Comparison of ENCODE assay signal across 8 cellular contexts in the genomic region with DNA sequence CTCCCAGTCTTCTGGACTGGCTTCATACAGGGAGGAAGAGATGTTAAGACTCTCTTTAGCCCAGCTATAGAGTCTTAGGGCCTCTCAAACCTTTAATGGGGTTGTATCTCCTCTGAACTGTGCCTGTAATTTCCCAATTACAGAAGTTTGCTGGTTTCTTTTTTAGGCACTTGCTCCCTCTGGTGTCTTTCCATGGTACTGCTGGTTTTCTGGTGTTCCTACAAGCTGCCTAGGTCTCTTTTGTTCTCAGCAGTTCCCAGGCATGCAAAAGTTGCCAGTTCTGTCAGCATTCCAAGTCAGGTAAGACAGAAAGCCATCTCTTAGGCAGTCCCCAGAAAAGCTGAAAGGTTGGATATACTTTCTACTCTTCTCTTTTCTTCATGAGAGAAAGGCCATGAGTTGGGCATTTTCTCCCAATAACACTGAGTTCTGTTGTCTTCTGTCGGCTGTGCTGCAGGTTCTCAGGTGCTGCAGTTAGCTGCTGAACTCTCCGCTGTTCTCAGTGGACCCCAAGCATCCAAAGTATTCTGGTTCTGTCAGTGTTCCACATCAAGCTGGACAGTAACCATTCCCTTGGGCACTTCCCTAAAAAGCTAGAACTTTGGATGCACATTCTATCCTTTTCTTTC. TPM values are rescaled to one million over a fixed set of nuclear protein-coding genes. Genes with fewer than 3 reads are reported as not detected.
DNase-seq lines count a peak whose midpoint lies in the region; ATAC-seq and TF ChIP-seq lines count a peak whose summit lies in the region.

No MANE protein-coding gene starts in this region.

- peak; percentile 39 for DNase-seq in activated T-cell treated with anti-CD3 and anti-CD28 coated beads for 24 hours (ENCODE audit: low read depth)
- no peak for DNase-seq in activated T-cell treated with anti-CD3 and anti-CD28 coated beads, Interleukin-2, amount 50 U/mL, for 1 hour
- peak; percentile 72 for DNase-seq in SK-N-DZ (ENCODE audit: low spot score)
- peak; percentile 77 for DNase-seq in brain microvascular endothelial cell
- DNase-seq in right lobe of liver: peak in 1 of 3 donors; percentile 62
- DNase-seq in stimulated activated naive CD8-positive, alpha-beta T cell treated with anti-CD3 and anti-CD28 coated beads, Interleukin-15, amount 100 ng/mL, for 72 hours: peak; percentile 33 to 41
- DNase-seq in vagina (ENCODE audit: extremely low spot score in 2 of 2): no peak

- intact Hi-C loops in right lobe of liver (cut with DNase I): no loop called here
- intact Hi-C loops in vagina (cut with DNase I): no loop called here

- peak; percentile 84 to 94 (median 93) for ATAC-seq in right lobe of liver
- peak; percentile 48 for ATAC-seq in stimulated activated naive CD8-positive, alpha-beta T cell treated with anti-CD3 and anti-CD28 coated beads, Interleukin-15, amount 100 ng/mL, for 72 hours

- H3K9me3 Mint-ChIP-seq in stimulated activated naive CD8-positive, alpha-beta T cell treated with anti-CD3 and anti-CD28 coated beads, Interleukin-15, amount 100 ng/mL, for 72 hours: peaks cover 14 to 20% of the 10 kb centered on the region in 2 donors

- no peaks in the 10 kb centered on the region for H4K20me1 ChIP-seq in KMS-11 (ENCODE audit: insufficient read depth)

- H3K27ac ChIP-seq in KMS-11: no peak overlapping the region
- no peak overlapping the region for H3K27ac ChIP-seq in brain microvascular endothelial cell
- H3K27ac ChIP-seq in right lobe of liver: no peak overlapping the region
- no peak overlapping the region for H3K27ac ChIP-seq in vagina

- H3K79me2 ChIP-seq in KMS-11 (ENCODE audit: insufficient read depth, low read depth): no peaks in the 10 kb centered on the region

- H3K27ac Mint-ChIP-seq in stimulated activated naive CD8-positive, alpha-beta T cell treated with anti-CD3 and anti-CD28 coated beads, Interleukin-15, amount 100 ng/mL, for 72 hours: no peak overlapping the region

- peaks cover 6% of the 10 kb centered on the region for H3K4me1 ChIP-seq in KMS-11 (ENCODE audit: low read depth, poor library complexity, severe bottlenecking)
- H3K4me1 ChIP-seq in right lobe of liver: peaks cover 0 to 14% (median 0%) of the 10 kb centered on the region in 4 donors
- H3K4me1 ChIP-seq in vagina: no peaks in the 10 kb centered on the region

- H3K4me3 ChIP-seq in KMS-11 (IDR thresholded peaks at IDR 0.05; ENCODE audit: insufficient read depth, low read depth, low read length) (no peak overlapping the region), brain microvascular endothelial cell (ENCODE audit: low read depth, low read length) (no peak overlapping the region), right lobe of liver (no peak overlapping the region), vagina (no peak overlapping the region)

- TF ChIP-seq POLR2A in right lobe of liver (IDR thresholded peaks at IDR 0.05): no peak
- TF ChIP-seq POLR2A in vagina (IDR thresholded peaks at IDR 0.05): no peak

- H3K4me1 Mint-ChIP-seq in stimulated activated naive CD8-positive, alpha-beta T cell treated with anti-CD3 and anti-CD28 coated beads, Interleukin-15, amount 100 ng/mL, for 72 hours: no peaks in the 10 kb centered on the region

- H3K9me3 ChIP-seq in right lobe of liver (no peaks in the 10 kb centered on the region), vagina (peaks cover 7% of the 10 kb centered on the region)

- no peak overlapping the region for H3K4me2 ChIP-seq in KMS-11

- no peaks in the 10 kb centered on the region for H3K27me3 ChIP-seq in KMS-11 (ENCODE audit: insufficient read depth, low read depth)
- H3K27me3 ChIP-seq in brain microvascular endothelial cell (replicated peaks): no peaks in the 10 kb centered on the region
- no peaks in the 10 kb centered on the region for H3K27me3 ChIP-seq in right lobe of liver
- no peaks in the 10 kb centered on the region for H3K27me3 ChIP-seq in vagina

- H3K9ac ChIP-seq in KMS-11: no peak overlapping the region

- H3K36me3 ChIP-seq in KMS-11 (ENCODE audit: insufficient read depth) (no peaks in the 10 kb centered on the region), brain microvascular endothelial cell (replicated peaks) (no peaks in the 10 kb centered on the region), right lobe of liver (no peaks in the 10 kb centered on the region), vagina (peaks cover 0 to 8% of the 10 kb centered on the region in 2 donors)

- H3K27me3 Mint-ChIP-seq in stimulated activated naive CD8-positive, alpha-beta T cell treated with anti-CD3 and anti-CD28 coated beads, Interleukin-15, amount 100 ng/mL, for 72 hours: no peaks in the 10 kb centered on the region

- in situ Hi-C loops in brain microvascular endothelial cell (cut with HindIII; ENCODE audit: low pct_ligation_motif_present, low sequenced_read_pairs): no loop called here

- WGBS in right lobe of liver (ENCODE audit: insufficient coverage, low coverage, low lambda C conversion rate, missing lambda C conversion rate): 60% methylated on average over 1 of the region's 2 CpGs

- H3K4me3 Mint-ChIP-seq in stimulated activated naive CD8-positive, alpha-beta T cell treated with anti-CD3 and anti-CD28 coated beads, Interleukin-15, amount 100 ng/mL, for 72 hours: no peak overlapping the region

- TF ChIP-seq CTCF in KMS-11 (conservative IDR thresholded peaks at IDR 0.05; ENCODE audit: low read depth, low read length): peak; percentile 90
- peak; percentile 86 for TF ChIP-seq CTCF in brain microvascular endothelial cell (IDR thresholded peaks at IDR 0.05; ENCODE audit: low read depth, low read length, missing control alignments)
- TF ChIP-seq CTCF in right lobe of liver (IDR thresholded peaks at IDR 0.05): peak; percentile 69 to 78 (median 72)
- TF ChIP-seq CTCF in vagina (IDR thresholded peaks at IDR 0.05): peak in 1 of 3 experiments; percentile 17

- H2AFZ ChIP-seq in KMS-11 (ENCODE audit: low read depth): no peak overlapping the region

RNA-seq across cellular contexts. Expression of gene EHHADH, which starts 54.4 kb away (rescaled TPM):
- polyA plus RNA-seq in SK-N-DZ (2014; cell fraction: cytosol; rRNA removed): 3.0 and 3.1 TPM in 2 replicates
- 3.7 and 6.5 TPM in 2 replicates for polyA plus RNA-seq in SK-N-DZ (2014; cell fraction: nucleus; rRNA removed)
- total RNA-seq in right lobe of liver (100 to 1,000 TPM; 138 to 322 (median 216) TPM), vagina (8.1 TPM)

RNA-seq across cellular contexts. Expression of gene MAP3K13, which starts 54.7 kb away (rescaled TPM):
- 34.4 and 39.0 TPM in 2 replicates for polyA plus RNA-seq in SK-N-DZ (2014; cell fraction: cytosol; rRNA removed)
- 6.9 and 10.4 TPM in 2 replicates for polyA plus RNA-seq in SK-N-DZ (2014; cell fraction: nucleus; rRNA removed)
- total RNA-seq in right lobe of liver: 10 to 100 TPM; 14.1 to 30.9 (median 24.1) TPM
- total RNA-seq in vagina: 8.3 TPM

Comparison
In these comparisons a context has a peak if more than half of its experiments do, and no peak if none do; other contexts are left out.
1. DNase-seq: peak in activated T-cell treated with anti-CD3 and anti-CD28 coated beads for 24 hours (single experiment), SK-N-DZ (single experiment), brain microvascular endothelial cell (single experiment) and stimulated activated naive CD8-positive, alpha-beta T cell treated with anti-CD3 and anti-CD28 coated beads, Interleukin-15, amount 100 ng/mL, for 72 hours (2 of 2); none in activated T-cell treated with anti-CD3 and anti-CD28 coated beads, Interleukin-2, amount 50 U/mL, for 1 hour (single experiment) and vagina (0 of 2).
2. RNA of gene EHHADH, which starts 54.4 kb away (total RNA-seq): 138 to 322 TPM in right lobe of liver; 8.1 TPM in vagina (single experiment); every median in the first group is over 10 times any median in the second.